In genomic region chr1:50232271-50232670, GRCh38 we compare ENCODE assay signal across 18 cellular contexts.
"Had no signal": no experiment of that assay in that cellular context is flagged by ENCODE, and none has a peak within 500 bp of the region (broad histone marks: within the 10 kb centered on the region; RNA-seq: fewer than 3 reads in every experiment).

No MANE protein-coding gene starts in this region.

- DNase-seq: Kasumi-1, MM.1S, NCI-H1092 treated with DMSO at 0.1 percent for 48 hours, NCI-H1436, NCI-H187, NCI-H2029, NCI-H2081 treated with DMSO at 0.1 percent for 48 hours, NCI-H226, NCI-H446, NCI-H510A, NCI-H524 treated with DMSO at 0.1 percent for 48 hours, NCI-H82, SHP77, SK-N-SH, SW 1271, T-cell had no signal

- ATAC-seq: K562, Panc1, T-cell had no signal
